ENCODE assay signal across 8 cellular contexts in genomic region chr11:35682230-35683195, GRCh38. TPM values are rescaled to one million over a fixed set of nuclear protein-coding genes. Genes with fewer than 3 reads are reported as not detected.
A peak's percentile ranks its signal among the peaks of the same experiment; 100 is the strongest.
DNase-seq lines count a peak whose midpoint lies in the region; ATAC-seq, FAIRE-seq and TF ChIP-seq lines count a peak whose summit lies in the region.

No MANE protein-coding gene starts in this region.

- 20% methylated on average over 9 of the region's 9 CpGs for WGBS in prostate gland

- peaks cover 5% of the 10 kb centered on the region for H3K36me3 Mint-ChIP-seq in activated T-helper 2 cell treated with anti-CD3 and anti-CD28 coated beads, Interferon-gamma antibody, Interleukin-2, Interleukin-4, amounts not matched to agents 10 μg/mL and 5 μg/mL and 100 μg/mL, durations not matched to agents 14 hours and 24 hours and 36 hours (ENCODE audit: low read depth)

- H3K79me2 ChIP-seq in osteoblast (ENCODE audit: insufficient read depth, low read length) = peaks cover 78% of the 10 kb centered on the region

- peaks cover 5% of the 10 kb centered on the region for H3K4me1 ChIP-seq in osteoblast (ENCODE audit: insufficient read depth, low read length)
- H3K4me1 ChIP-seq in prostate gland (replicated peaks) = no peaks in the 10 kb centered on the region

- DNase-seq in GM12892 (ENCODE audit: insufficient read length) = no peak
- peak; percentile 12 for DNase-seq in NCI-H510A (lab: John Stamatoyannopoulos, UW)
- DNase-seq in osteoblast (ENCODE audit: insufficient read length, low spot score, missing footprints) = no peak
- no peak for DNase-seq in activated T-helper 2 cell treated with anti-CD3 and anti-CD28 coated beads, Interferon-gamma antibody, Interleukin-2, Interleukin-4, amounts not matched to agents 10 μg/mL and 5 μg/mL and 100 μg/mL, durations not matched to agents 14 hours and 24 hours and 36 hours (ENCODE audit: low spot score)
- DNase-seq in prostate gland (ENCODE audit: low spot score) = no peak
- DNase-seq in RWPE1 (ENCODE audit: low spot score) = no peak

- TF ChIP-seq CTCF in osteoblast (IDR thresholded peaks at IDR 0.05; ENCODE audit: extremely low read depth, low read depth, low read length) (no peak), prostate gland (IDR thresholded peaks at IDR 0.05) (no peak), RWPE1 (conservative IDR thresholded peaks at IDR 0.05; ENCODE audit: low read depth) (no peak)

- H3K36me3 ChIP-seq in osteoblast (ENCODE audit: insufficient read depth, low read length) = no peaks in the 10 kb centered on the region
- H3K36me3 ChIP-seq in prostate gland = no peaks in the 10 kb centered on the region

- intact Hi-C loops in activated T-helper 2 cell treated with anti-CD3 and anti-CD28 coated beads, Interferon-gamma antibody, Interleukin-2, Interleukin-4, amounts not matched to agents 10 μg/mL and 5 μg/mL and 100 μg/mL, durations not matched to agents 14 hours and 24 hours and 36 hours (cut with micrococcal nuclease) = no loop called here
- intact Hi-C loops in prostate gland (cut with DNase I) = no loop called here

- peak overlapping the region; percentile 17 for H3K4me2 ChIP-seq in osteoblast (ENCODE audit: insufficient read depth, low read length)

- H3K4me3 ChIP-seq in osteoblast (ENCODE audit: insufficient read depth, low read length) = no peak overlapping the region
- no peak overlapping the region for H3K4me3 ChIP-seq in prostate gland

- no peaks in the 10 kb centered on the region for H3K9me3 ChIP-seq in osteoblast (ENCODE audit: low read depth, low read length)
- no peaks in the 10 kb centered on the region for H3K9me3 ChIP-seq in prostate gland

- peaks cover 5% of the 10 kb centered on the region for H3K4me1 Mint-ChIP-seq in activated T-helper 2 cell treated with anti-CD3 and anti-CD28 coated beads, Interferon-gamma antibody, Interleukin-2, Interleukin-4, amounts not matched to agents 10 μg/mL and 5 μg/mL and 100 μg/mL, durations not matched to agents 14 hours and 24 hours and 36 hours (ENCODE audit: low read depth)

- CTCF ChIA-PET in RWPE1 (lab: Yijun Ruan, JAX) = no interaction called here

- TF ChIP-seq POLR2A in GM12892 (IDR thresholded peaks at IDR 0.05; ENCODE audit: low read depth, low read length) (no peak), prostate gland (IDR thresholded peaks at IDR 0.05) (no peak)

- no peak overlapping the region for H3K27ac Mint-ChIP-seq in activated T-helper 2 cell treated with anti-CD3 and anti-CD28 coated beads, Interferon-gamma antibody, Interleukin-2, Interleukin-4, amounts not matched to agents 10 μg/mL and 5 μg/mL and 100 μg/mL, durations not matched to agents 14 hours and 24 hours and 36 hours

- POLR2A ChIA-PET in RWPE1 (lab: Yijun Ruan, JAX; ENCODE audit: low non-redundant PET) = no interaction called here

- ATAC-seq in HG02678 (IDR thresholded peaks at IDR 0.05; ENCODE audit: unreplicated experiment) = no peak

- H3K27ac ChIP-seq in osteoblast (ENCODE audit: low read depth, low read length) (no peak overlapping the region), prostate gland (no peak overlapping the region), RWPE1 (no peak overlapping the region)

- H3K27me3 ChIP-seq in osteoblast (ENCODE audit: insufficient read depth, low read length) (no peaks in the 10 kb centered on the region), prostate gland (replicated peaks; ENCODE audit: insufficient read depth) (no peaks in the 10 kb centered on the region)

- H3K9me3 Mint-ChIP-seq in activated T-helper 2 cell treated with anti-CD3 and anti-CD28 coated beads, Interferon-gamma antibody, Interleukin-2, Interleukin-4, amounts not matched to agents 10 μg/mL and 5 μg/mL and 100 μg/mL, durations not matched to agents 14 hours and 24 hours and 36 hours = no peaks in the 10 kb centered on the region

- FAIRE-seq in GM12892 (lab: Jason Lieb, UNC) (peak; percentile 44), endometrium (lab: Jason Lieb, UNC) (peak; percentile 48)

- no peaks in the 10 kb centered on the region for H3K27me3 Mint-ChIP-seq in activated T-helper 2 cell treated with anti-CD3 and anti-CD28 coated beads, Interferon-gamma antibody, Interleukin-2, Interleukin-4, amounts not matched to agents 10 μg/mL and 5 μg/mL and 100 μg/mL, durations not matched to agents 14 hours and 24 hours and 36 hours (ENCODE audit: low read depth)

- H3K4me3 Mint-ChIP-seq in activated T-helper 2 cell treated with anti-CD3 and anti-CD28 coated beads, Interferon-gamma antibody, Interleukin-2, Interleukin-4, amounts not matched to agents 10 μg/mL and 5 μg/mL and 100 μg/mL, durations not matched to agents 14 hours and 24 hours and 36 hours (ENCODE audit: low read depth) = no peak overlapping the region

- H4K20me1 ChIP-seq in osteoblast (ENCODE audit: insufficient read depth, low read length) = peaks cover 68% of the 10 kb centered on the region

- H2AFZ ChIP-seq in osteoblast (ENCODE audit: low read length) = no peak overlapping the region

RNA-seq across cellular contexts. Expression of gene TRIM44, which starts 19.9 kb away (rescaled TPM):
- polyA plus RNA-seq in GM12892 (2012; ENCODE audit: missing spikeins) = 22.2 TPM
- total RNA-seq in osteoblast = 23.9 and 40.5 TPM in 2 replicates
- total RNA-seq in activated T-helper 2 cell treated with anti-CD3 and anti-CD28 coated beads, Interferon-gamma antibody, Interleukin-2, Interleukin-4, amounts not matched to agents 10 μg/mL and 5 μg/mL and 100 μg/mL, durations not matched to agents 14 hours and 24 hours and 36 hours = 21.7 and 22.8 TPM in 2 replicates
- 10 to 100 TPM; 30.6 to 33.2 TPM for total RNA-seq in prostate gland
